Comparison of ENCODE assay signal across 20 cellular contexts in genomic region chr2:9837451-9837850, GRCh38.
"Had no signal": no experiment of that assay in that cellular context is flagged by ENCODE, and none has a peak within 500 bp of the region (broad histone marks: within the 10 kb centered on the region; RNA-seq: fewer than 3 reads in every experiment).

No MANE protein-coding gene starts in this region.

- H3K27ac Mint-ChIP-seq: activated CD4-positive, alpha-beta T cell treated with anti-CD3 and anti-CD28 coated beads for 36 hours; activated naive CD4-positive, alpha-beta T cell treated with anti-CD3 and anti-CD28 coated beads, Interleukin-2, amount 50 U/mL, for 72 hours; endodermal cell; WTC11 had no signal

- H3K4me1 Mint-ChIP-seq: endodermal cell, neural progenitor cell, WTC11 had no signal

- H3K4me3 ChIP-seq: lower lobe of right lung, neural progenitor cell, ovary, right lobe of liver, tibial artery, vagina had no signal

- H3K4me1 ChIP-seq: neural progenitor cell, right lobe of liver, tibial artery, vagina had no signal

- H3K9me3 Mint-ChIP-seq: activated naive CD4-positive, alpha-beta T cell treated with anti-CD3 and anti-CD28 coated beads, Interleukin-2, amount 50 U/mL, for 72 hours; endodermal cell; neural progenitor cell; WTC11 had no signal

- ATAC-seq: activated CD4-positive, alpha-beta T cell treated with anti-CD3 and anti-CD28 coated beads for 36 hours; activated naive CD4-positive, alpha-beta T cell treated with anti-CD3 and anti-CD28 coated beads, Interleukin-2, amount 50 U/mL, for 72 hours; left colon; lower lobe of right lung; right lobe of liver; WTC11 had no signal

- FAIRE-seq: islet of Langerhans had no signal

- H3K9me3 ChIP-seq: lower lobe of right lung, ovary, right lobe of liver, SK-N-SH, tibial artery, vagina had no signal

- H3K36me3 ChIP-seq: lower lobe of right lung, neural progenitor cell, ovary, right lobe of liver, tibial artery, vagina had no signal

- H3K27me3 ChIP-seq: neural progenitor cell, ovary, right lobe of liver, tibial artery, vagina had no signal

- H3K27ac ChIP-seq: lower lobe of right lung, neural progenitor cell, ovary, right lobe of liver, tibial artery, vagina had no signal

- H3K4me3 Mint-ChIP-seq: activated CD4-positive, alpha-beta T cell treated with anti-CD3 and anti-CD28 coated beads for 36 hours; endodermal cell; neural progenitor cell; WTC11 had no signal

- H3K36me3 Mint-ChIP-seq: activated naive CD4-positive, alpha-beta T cell treated with anti-CD3 and anti-CD28 coated beads, Interleukin-2, amount 50 U/mL, for 72 hours; neural progenitor cell; WTC11 had no signal

- DNase-seq: activated CD4-positive, alpha-beta T cell treated with anti-CD3 and anti-CD28 coated beads for 36 hours; activated CD4-positive, alpha-beta T cell treated with anti-CD3 and anti-CD28 coated beads, Interleukin-2, amount 50 U/mL, for 48 hours; activated gamma-delta T cell; amniotic stem cell; caudate nucleus; endodermal cell; hippocampal formation; left colon; lower lobe of right lung; ovary; right lobe of liver; SK-N-SH; stimulated activated CD8-positive, alpha-beta memory T cell treated with anti-CD3 and anti-CD28 coated beads, Interleukin-4, amount 100 ng/mL, for 48 hours; stimulated activated naive CD4-positive, alpha-beta T cell; tibial artery had no signal
